In genomic region chr11:111719379-111719778, GRCh38 we compare ENCODE assay signal across 23 cellular contexts. TPM values are rescaled to one million over a fixed set of nuclear protein-coding genes. Genes with fewer than 3 reads are reported as not detected.
DNase-seq lines count a peak whose midpoint lies in the region; ATAC-seq, FAIRE-seq and TF ChIP-seq lines count a peak whose summit lies in the region.
"Had no signal": no experiment of that assay in that cellular context is flagged by ENCODE, and none has a peak within 500 bp of the region (broad histone marks: within the 10 kb centered on the region; RNA-seq: fewer than 3 reads in every experiment).

No MANE protein-coding gene starts in this region.

- no peak overlapping the region for H3K9ac ChIP-seq in astrocyte (ENCODE audit: low read length)
- no peak overlapping the region for H3K9ac ChIP-seq in subcutaneous abdominal adipose tissue (ENCODE audit: low read length in 5 of 5)
- H3K9ac ChIP-seq: BLaER1 treated with 17β-estradiol and CSF1 and Interleukin-3, amounts not matched to agents 10 nM and 100 nM; parathyroid adenoma had no signal

- no peaks in the 10 kb centered on the region for H3K9me3 ChIP-seq in astrocyte (ENCODE audit: insufficient read depth, low read depth, low read length)
- H3K9me3 ChIP-seq in subcutaneous abdominal adipose tissue (ENCODE audit: control insufficient read depth in 5 of 5, low read length in 5 of 5) = no peaks in the 10 kb centered on the region
- H3K9me3 ChIP-seq: HAP-1, heart left ventricle, lower lobe of right lung had no signal

- no peaks in the 10 kb centered on the region for H3F3A ChIP-seq in GM23338 (replicated peaks; ENCODE audit: low read depth)

- TF ChIP-seq CTCF in GM23338 (conservative IDR thresholded peaks at IDR 0.05; ENCODE audit: low read depth in 2 of 2) = no peak
- no peak for TF ChIP-seq CTCF in astrocyte (IDR thresholded peaks at IDR 0.05; ENCODE audit: insufficient read depth, low read depth, low read length)
- no peak for TF ChIP-seq CTCF in fibroblast of mammary gland (conservative IDR thresholded peaks at IDR 0.05; ENCODE audit: control insufficient read depth, insufficient read depth, low read depth, low read length)

- H3K36me3 Mint-ChIP-seq in GM23338 (ENCODE audit: low read depth) (peaks cover 29% of the 10 kb centered on the region), astrocyte (ENCODE audit: low read depth, unreplicated experiment) (peaks cover 22% of the 10 kb centered on the region)

- no peak overlapping the region for H3K4me3 ChIP-seq in GM23338
- H3K4me3 ChIP-seq in astrocyte (ENCODE audit: insufficient read depth, low read depth, low read length) = no peak overlapping the region
- no peak overlapping the region for H3K4me3 ChIP-seq in fibroblast of mammary gland (ENCODE audit: control insufficient read depth, low read depth, low read length)
- H3K4me3 ChIP-seq in subcutaneous abdominal adipose tissue (ENCODE audit: low read depth in 1 of 5, low read length in 5 of 5) = no peak overlapping the region
- H3K4me3 ChIP-seq: BLaER1 treated with 17β-estradiol and CSF1 and Interleukin-3, amounts not matched to agents 10 nM and 100 nM; coronary artery; HAP-1; heart left ventricle; lower lobe of right lung; smooth muscle cell had no signal

- FAIRE-seq in astrocyte (lab: Jason Lieb, UNC) = no peak

- H3K4me3 Mint-ChIP-seq in GM23338 (no peak overlapping the region), astrocyte (ENCODE audit: unreplicated experiment) (no peak overlapping the region)
- H3K4me3 Mint-ChIP-seq: activated CD8-positive, alpha-beta T cell treated with anti-CD3 and anti-CD28 coated beads for 36 hours; immature natural killer cell; T-cell had no signal

- H3K9me2 ChIP-seq in GM23338 (ENCODE audit: insufficient read depth) = no peaks in the 10 kb centered on the region

- H3K27me3 ChIP-seq in GM23338 (ENCODE audit: insufficient read depth) (no peaks in the 10 kb centered on the region), astrocyte (ENCODE audit: insufficient read depth, low read length) (no peaks in the 10 kb centered on the region), subcutaneous abdominal adipose tissue (ENCODE audit: control insufficient read depth in 5 of 5, insufficient read depth in 4 of 5, low read length in 5 of 5) (no peaks in the 10 kb centered on the region)
- H3K27me3 ChIP-seq: BLaER1 treated with 17β-estradiol and CSF1 and Interleukin-3, amounts not matched to agents 10 nM and 100 nM; heart left ventricle had no signal

- H3K27me3 Mint-ChIP-seq in GM23338 (ENCODE audit: insufficient read depth, low read depth, poor library complexity) (peaks cover 4% of the 10 kb centered on the region), astrocyte (ENCODE audit: low read depth, unreplicated experiment) (no peaks in the 10 kb centered on the region)
- H3K27me3 Mint-ChIP-seq: activated CD8-positive, alpha-beta T cell treated with anti-CD3 and anti-CD28 coated beads for 36 hours; T-cell had no signal

- H3K27ac Mint-ChIP-seq in GM23338 = peak overlapping the region; percentile 77
- H3K27ac Mint-ChIP-seq in astrocyte (ENCODE audit: unreplicated experiment) = no peak overlapping the region
- H3K27ac Mint-ChIP-seq: activated CD8-positive, alpha-beta T cell treated with anti-CD3 and anti-CD28 coated beads for 36 hours had no signal

- H3K27ac ChIP-seq in GM23338 (ENCODE audit: low read depth) (no peak overlapping the region), astrocyte (ENCODE audit: low read depth, low read length) (peak overlapping the region; percentile 66), subcutaneous abdominal adipose tissue (ENCODE audit: low read depth, low read length) (peak overlapping the region; percentile 88)
- H3K27ac ChIP-seq: BLaER1 treated with 17β-estradiol and CSF1 and Interleukin-3, amounts not matched to agents 10 nM and 100 nM; lower lobe of right lung; parathyroid adenoma; WERI-Rb-1 had no signal

- H3K79me2 ChIP-seq in GM23338 (replicated peaks; ENCODE audit: insufficient read depth) (no peaks in the 10 kb centered on the region), astrocyte (ENCODE audit: insufficient read depth, low read length) (no peaks in the 10 kb centered on the region)
- H3K79me2 ChIP-seq: parathyroid adenoma had no signal

- DNase-seq in GM23338 (ENCODE audit: low spot score) (no peak), astrocyte (ENCODE audit: low read depth) (peak; percentile 61), fibroblast of mammary gland (ENCODE audit: low read depth) (peak; percentile 64)
- DNase-seq in activated CD8-positive, alpha-beta memory T cell treated with anti-CD3 and anti-CD28 coated beads, Interleukin-2, amount 50 U/mL, for 48 hours = no peak
- DNase-seq: activated CD8-positive, alpha-beta T cell treated with anti-CD3 and anti-CD28 coated beads for 36 hours; DMS 273 treated with DMSO at 0.1 percent for 48 hours; erythroblast; heart left ventricle; immature natural killer cell; lower lobe of right lung; MM.1S; NCI-H1694; NCI-H345; T-cell; WERI-Rb-1 had no signal

- H3K4me1 ChIP-seq in GM23338 (ENCODE audit: insufficient read depth) = peaks cover 17% of the 10 kb centered on the region
- H3K4me1 ChIP-seq in astrocyte (ENCODE audit: insufficient read depth, low read length) = peaks cover 18% of the 10 kb centered on the region
- peaks cover 4 to 16% (median 10%) of the 10 kb centered on the region in 5 donors for H3K4me1 ChIP-seq in subcutaneous abdominal adipose tissue (ENCODE audit: control insufficient read depth in 5 of 5, insufficient read depth in 5 of 5, low read length in 5 of 5)
- H3K4me1 ChIP-seq: lower lobe of right lung had no signal

- 0 out of 2 replicates have a peak, but pooled peaks cover 3% of the 10 kb centered on the region for H3K36me3 ChIP-seq in GM23338 (ENCODE audit: insufficient read depth)
- peaks cover 39% of the 10 kb centered on the region for H3K36me3 ChIP-seq in astrocyte (ENCODE audit: insufficient read depth, low read length)
- H3K36me3 ChIP-seq in subcutaneous abdominal adipose tissue (ENCODE audit: control insufficient read depth in 5 of 5, insufficient read depth in 5 of 5, low read length in 5 of 5) = peaks cover 24 to 92% (median 71%) of the 10 kb centered on the region in 5 donors

- H3K9me3 Mint-ChIP-seq in GM23338 = no peaks in the 10 kb centered on the region
- H3K9me3 Mint-ChIP-seq in astrocyte (ENCODE audit: unreplicated experiment) = no peaks in the 10 kb centered on the region
- H3K9me3 Mint-ChIP-seq: activated CD8-positive, alpha-beta T cell treated with anti-CD3 and anti-CD28 coated beads for 36 hours; immature natural killer cell; T-cell had no signal

- H4K20me1 ChIP-seq in GM23338 (replicated peaks; ENCODE audit: insufficient read depth) (peaks cover 15% of the 10 kb centered on the region; the same call in 1 of the 2 replicates), astrocyte (ENCODE audit: insufficient read depth, low read length) (no peaks in the 10 kb centered on the region)
- H4K20me1 ChIP-seq: BLaER1 treated with 17β-estradiol and CSF1 and Interleukin-3, amounts not matched to agents 10 nM and 100 nM had no signal

- no peak for ATAC-seq in GM23338
- ATAC-seq in GM21526 (IDR thresholded peaks at IDR 0.05; ENCODE audit: low FRiP score, unreplicated experiment) = no peak
- no peak for ATAC-seq in HG03095 (IDR thresholded peaks at IDR 0.05; ENCODE audit: unreplicated experiment)
- ATAC-seq: activated CD8-positive, alpha-beta T cell treated with anti-CD3 and anti-CD28 coated beads for 36 hours; heart left ventricle; lower lobe of right lung; T-cell had no signal

- H3K4me1 Mint-ChIP-seq in GM23338 (peaks cover 27% of the 10 kb centered on the region), astrocyte (ENCODE audit: low read depth, unreplicated experiment) (peaks cover 22% of the 10 kb centered on the region)

- H3K4me2 ChIP-seq in GM23338 (no peak overlapping the region), astrocyte (ENCODE audit: low read length) (peak overlapping the region; percentile 74)

- H2AFZ ChIP-seq in GM23338 (no peak overlapping the region), astrocyte (ENCODE audit: low read depth, low read length) (no peak overlapping the region)
- H2AFZ ChIP-seq: parathyroid adenoma had no signal

RNA-seq across cellular contexts. Expression of gene PPP2R1B, which starts 46.8 kb away (rescaled TPM):
- 75.3 and 82.0 TPM in 2 replicates for total RNA-seq in GM23338 (2014; rRNA removed; shearing (Covaris generic))
- 15.9 and 18.5 TPM in 2 replicates for polyA plus RNA-seq in GM23338 (2016; fragmentation: Nextera tagmentation; extraction: Ambion mirVana)
- total RNA-seq in astrocyte = 43.0 and 44.5 TPM in 2 replicates

Comparison
In these comparisons a context has a peak if more than half of its experiments do, and no peak if none do; other contexts are left out.
1. DNase-seq: peak in astrocyte (single experiment) and fibroblast of mammary gland (single experiment); none in GM23338 (single experiment) and activated CD8-positive, alpha-beta memory T cell treated with anti-CD3 and anti-CD28 coated beads, Interleukin-2, amount 50 U/mL, for 48 hours (single experiment).